ENCODE assay signal across 11 cellular contexts in genomic region chr2:75523313-75524275, GRCh38. TPM values are rescaled to one million over a fixed set of nuclear protein-coding genes. Genes with fewer than 3 reads are reported as not detected.
DNase-seq lines count a peak whose midpoint lies in the region; ATAC-seq and TF ChIP-seq lines count a peak whose summit lies in the region.
"Had no signal": no experiment of that assay in that cellular context is flagged by ENCODE, and none has a peak within 500 bp of the region (broad histone marks: within the 10 kb centered on the region; RNA-seq: fewer than 3 reads in every experiment).

No MANE protein-coding gene starts in this region.

- peaks cover 14% of the 10 kb centered on the region for H3K27me3 Mint-ChIP-seq in activated T-cell treated with anti-CD3 and anti-CD28 coated beads, Interleukin-2, amount 50 U/mL, for 4 hours (ENCODE audit: low read depth)

- no peaks in the 10 kb centered on the region for H3K4me1 Mint-ChIP-seq in activated T-cell treated with anti-CD3 and anti-CD28 coated beads, Interleukin-2, amount 50 U/mL, for 4 hours (ENCODE audit: low read depth)
- no peaks in the 10 kb centered on the region for H3K4me1 Mint-ChIP-seq in stimulated activated effector memory CD8-positive, alpha-beta T cell treated with anti-CD3 and anti-CD28 coated beads, Interleukin-12 subunit alpha, Interleukin-12 subunit beta, amount 100 ng/mL, for 72 hours

- CTCF ChIA-PET in mammary epithelial cell (lab: Charles Lee; ENCODE audit: low non-redundant PET): interaction anchor here (0.5 kb wide), 1 partner anchor 1403 kb away, joined by 3 read pairs; no protein-coding TSS in a partner anchor

- no peak overlapping the region for H3K27ac ChIP-seq in mammary epithelial cell (ENCODE audit: insufficient read depth, low read depth, low read length)
- H3K27ac ChIP-seq: right atrium auricular region had no signal

- H2AFZ ChIP-seq in mammary epithelial cell (ENCODE audit: low read depth, low read length): no peak overlapping the region

- peak overlapping the region; percentile 13 for H3K4me2 ChIP-seq in mammary epithelial cell (ENCODE audit: insufficient read depth, low read depth, low read length)

- peak; percentile 26 to 54 for ATAC-seq in activated T-cell treated with anti-CD3 and anti-CD28 coated beads, Interleukin-2, amount 50 U/mL, for 4 hours
- ATAC-seq in HG03575 (IDR thresholded peaks at IDR 0.05; ENCODE audit: extremely low read depth, insufficient number of reproducible peaks, low FRiP score, unreplicated experiment) (peak; percentile 90), HG03571 (IDR thresholded peaks at IDR 0.05; ENCODE audit: unreplicated experiment) (no peak), HG03097 (IDR thresholded peaks at IDR 0.05; ENCODE audit: low FRiP score, unreplicated experiment) (no peak)
- ATAC-seq in stimulated activated effector memory CD8-positive, alpha-beta T cell treated with anti-CD3 and anti-CD28 coated beads, Interleukin-12 subunit alpha, Interleukin-12 subunit beta, amount 100 ng/mL, for 72 hours: peak; percentile 40

- peaks cover 7% of the 10 kb centered on the region for H3K36me3 ChIP-seq in mammary epithelial cell (ENCODE audit: insufficient read depth, low read length)
- H3K36me3 ChIP-seq: right atrium auricular region had no signal

- no peaks in the 10 kb centered on the region for H3K36me3 Mint-ChIP-seq in activated T-cell treated with anti-CD3 and anti-CD28 coated beads, Interleukin-2, amount 50 U/mL, for 4 hours (ENCODE audit: insufficient read depth)
- no peaks in the 10 kb centered on the region for H3K36me3 Mint-ChIP-seq in stimulated activated effector memory CD8-positive, alpha-beta T cell treated with anti-CD3 and anti-CD28 coated beads, Interleukin-12 subunit alpha, Interleukin-12 subunit beta, amount 100 ng/mL, for 72 hours

- no peaks in the 10 kb centered on the region for H3K9me3 ChIP-seq in mammary epithelial cell (replicated peaks; ENCODE audit: insufficient read depth, low read length)
- H3K9me3 ChIP-seq: right atrium auricular region had no signal

- peaks cover 62% of the 10 kb centered on the region for H3K4me1 ChIP-seq in mammary epithelial cell (ENCODE audit: insufficient read depth, low read length)
- H3K4me1 ChIP-seq: right atrium auricular region had no signal

- intact Hi-C loops in mammary epithelial cell (cut with micrococcal nuclease): loop anchor here (2.0 kb wide), 2 partner anchors 37 to 83 kb away; partner anchors contain the start of gene EVA1A

- in situ Hi-C loops in mammary epithelial cell (cut with MboI; ENCODE audit: low sequenced_read_pairs in 2 of 2): no loop called here

- no peak overlapping the region for H3K4me3 Mint-ChIP-seq in activated T-cell treated with anti-CD3 and anti-CD28 coated beads, Interleukin-2, amount 50 U/mL, for 4 hours
- no peak overlapping the region for H3K4me3 Mint-ChIP-seq in stimulated activated effector memory CD8-positive, alpha-beta T cell treated with anti-CD3 and anti-CD28 coated beads, Interleukin-12 subunit alpha, Interleukin-12 subunit beta, amount 100 ng/mL, for 72 hours

- DNase-seq in activated T-cell treated with anti-CD3 and anti-CD28 coated beads, Interleukin-2, amount 50 U/mL, for 4 hours: no peak
- DNase-seq in activated T-cell treated with anti-CD3 and anti-CD28 coated beads, Interleukin-2, amount 50 U/mL, for 1 hour: no peak
- DNase-seq in mammary epithelial cell: peak; percentile 98
- no peak for DNase-seq in stimulated activated effector memory CD8-positive, alpha-beta T cell treated with anti-CD3 and anti-CD28 coated beads, Interleukin-12 subunit alpha, Interleukin-12 subunit beta, amount 100 ng/mL, for 72 hours (ENCODE audit: low spot score in 2 of 2)
- DNase-seq in NCI-H1105 treated with DMSO at 0.1 percent for 48 hours (lab: John Stamatoyannopoulos, UW): no peak
- DNase-seq: AML-193 had no signal

- no peak overlapping the region for H3K4me3 ChIP-seq in mammary epithelial cell (replicated peaks in 1 of 3; ENCODE audit: insufficient read depth in 1 of 3, low read depth in 2 of 3, low read length in 3 of 3)
- H3K4me3 ChIP-seq: right atrium auricular region had no signal

- no peak overlapping the region for H3K27ac Mint-ChIP-seq in stimulated activated effector memory CD8-positive, alpha-beta T cell treated with anti-CD3 and anti-CD28 coated beads, Interleukin-12 subunit alpha, Interleukin-12 subunit beta, amount 100 ng/mL, for 72 hours

- H3K9me3 Mint-ChIP-seq in activated T-cell treated with anti-CD3 and anti-CD28 coated beads, Interleukin-2, amount 50 U/mL, for 4 hours: no peaks in the 10 kb centered on the region
- no peaks in the 10 kb centered on the region for H3K9me3 Mint-ChIP-seq in stimulated activated effector memory CD8-positive, alpha-beta T cell treated with anti-CD3 and anti-CD28 coated beads, Interleukin-12 subunit alpha, Interleukin-12 subunit beta, amount 100 ng/mL, for 72 hours

- 44% methylated on average over 6 of the region's 6 CpGs for WGBS in mammary epithelial cell (ENCODE audit: low coverage, missing lambda C conversion rate)

- no peaks in the 10 kb centered on the region for H4K20me1 ChIP-seq in mammary epithelial cell (ENCODE audit: insufficient read depth, low read length)

- H3K9ac ChIP-seq in mammary epithelial cell (ENCODE audit: insufficient read depth, low read length): no peak overlapping the region

- no peaks in the 10 kb centered on the region for H3K27me3 ChIP-seq in mammary epithelial cell (ENCODE audit: insufficient read depth, low read length)
- H3K27me3 ChIP-seq: right atrium auricular region had no signal

- peaks cover 65% of the 10 kb centered on the region for H3K79me2 ChIP-seq in mammary epithelial cell (ENCODE audit: insufficient read depth, low read length)

- TF ChIP-seq CTCF in mammary epithelial cell (conservative IDR thresholded peaks at IDR 0.05 in 1 of 2, IDR thresholded peaks at IDR 0.05 in 1 of 2; ENCODE audit: extremely low read depth in 1 of 2, insufficient read depth in 1 of 2, low read depth in 1 of 2, low read length in 2 of 2): no peak

- no TSS peak for BruUV-seq in mammary epithelial cell (replicated peaks; lab: Mats Ljungman, UMichigan)

- dilution Hi-C loops in mammary epithelial cell (cut with HindIII; ENCODE audit: low sequenced_read_pairs): loop anchor here (5.0 kb wide), 3 partner anchors 49 to 96 kb away; no protein-coding TSS in a partner anchor

RNA-seq across cellular contexts. Expression of gene EVA1A, which starts 37.1 kb away (rescaled TPM):
- under 1 TPM in 1 of 3 donors, not detected in 2; 0.13 TPM for total RNA-seq in activated T-cell treated with anti-CD3 and anti-CD28 coated beads, Interleukin-2, amount 50 U/mL, for 4 hours
- total RNA-seq in mammary epithelial cell: 10 to 100 TPM; 19.2 to 28.7 TPM
- 28.0 TPM for polyA plus RNA-seq in mammary epithelial cell
- 37.7 TPM for polyA minus RNA-seq in mammary epithelial cell
- total RNA-seq: activated CD8-positive, alpha-beta memory T cell treated with anti-CD3 and anti-CD28 coated beads for 36 hours had no signal

Comparison
In these comparisons a context has a peak if more than half of its experiments do, and no peak if none do; other contexts are left out.
1. ATAC-seq: peak in activated T-cell treated with anti-CD3 and anti-CD28 coated beads, Interleukin-2, amount 50 U/mL, for 4 hours (2 of 2), HG03575 (single experiment) and stimulated activated effector memory CD8-positive, alpha-beta T cell treated with anti-CD3 and anti-CD28 coated beads, Interleukin-12 subunit alpha, Interleukin-12 subunit beta, amount 100 ng/mL, for 72 hours (single experiment); none in HG03571 (single experiment) and HG03097 (single experiment).
2. RNA of gene EVA1A, which starts 37.1 kb away (total RNA-seq): 19.2 to 28.7 TPM in mammary epithelial cell; 0.13 TPM in activated T-cell treated with anti-CD3 and anti-CD28 coated beads, Interleukin-2, amount 50 U/mL, for 4 hours; every median in the first group is over 10 times any median in the second.